Comparison of ENCODE assay signal across 1 cellular context in the genomic region with DNA sequence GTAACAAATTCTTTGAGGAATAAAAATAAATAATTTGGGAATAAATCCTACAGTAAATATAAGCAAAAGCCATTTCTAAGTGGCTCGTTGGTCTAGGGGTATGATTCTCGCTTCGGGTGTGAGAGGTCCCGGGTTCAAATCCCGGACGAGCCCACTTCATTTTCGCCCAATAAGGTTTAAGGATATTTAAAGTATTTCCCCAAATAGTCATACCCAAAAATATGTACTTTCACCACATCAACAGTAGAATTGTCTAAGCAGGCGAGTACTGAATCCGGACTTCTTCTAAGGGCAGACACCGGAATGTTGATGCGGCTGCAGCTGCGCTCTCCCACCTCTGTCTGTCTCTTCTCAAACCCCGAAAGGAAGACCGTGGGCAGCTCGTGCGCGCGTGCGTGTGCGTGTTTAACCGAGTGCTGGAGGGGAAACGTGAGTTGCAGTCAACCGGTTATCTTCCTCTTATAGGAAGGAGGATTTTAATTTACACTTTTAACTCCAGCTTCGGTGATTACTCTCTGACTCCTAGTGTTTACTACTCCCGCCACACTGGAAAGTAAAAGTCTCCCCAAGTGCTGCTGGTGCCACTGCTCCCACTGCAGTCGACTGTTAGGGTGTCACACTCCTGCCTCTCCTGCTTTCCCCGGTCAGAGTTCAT.
TF ChIP-seq lines count a peak whose summit lies in the region.

No MANE protein-coding gene starts in this region.

TF ChIP-seq in K562, 482 proteins besides CTCF, POLR2A, EP300 and RAD21 (continued from another document and continues in another):
- TF ChIP-seq, protein P1, sequence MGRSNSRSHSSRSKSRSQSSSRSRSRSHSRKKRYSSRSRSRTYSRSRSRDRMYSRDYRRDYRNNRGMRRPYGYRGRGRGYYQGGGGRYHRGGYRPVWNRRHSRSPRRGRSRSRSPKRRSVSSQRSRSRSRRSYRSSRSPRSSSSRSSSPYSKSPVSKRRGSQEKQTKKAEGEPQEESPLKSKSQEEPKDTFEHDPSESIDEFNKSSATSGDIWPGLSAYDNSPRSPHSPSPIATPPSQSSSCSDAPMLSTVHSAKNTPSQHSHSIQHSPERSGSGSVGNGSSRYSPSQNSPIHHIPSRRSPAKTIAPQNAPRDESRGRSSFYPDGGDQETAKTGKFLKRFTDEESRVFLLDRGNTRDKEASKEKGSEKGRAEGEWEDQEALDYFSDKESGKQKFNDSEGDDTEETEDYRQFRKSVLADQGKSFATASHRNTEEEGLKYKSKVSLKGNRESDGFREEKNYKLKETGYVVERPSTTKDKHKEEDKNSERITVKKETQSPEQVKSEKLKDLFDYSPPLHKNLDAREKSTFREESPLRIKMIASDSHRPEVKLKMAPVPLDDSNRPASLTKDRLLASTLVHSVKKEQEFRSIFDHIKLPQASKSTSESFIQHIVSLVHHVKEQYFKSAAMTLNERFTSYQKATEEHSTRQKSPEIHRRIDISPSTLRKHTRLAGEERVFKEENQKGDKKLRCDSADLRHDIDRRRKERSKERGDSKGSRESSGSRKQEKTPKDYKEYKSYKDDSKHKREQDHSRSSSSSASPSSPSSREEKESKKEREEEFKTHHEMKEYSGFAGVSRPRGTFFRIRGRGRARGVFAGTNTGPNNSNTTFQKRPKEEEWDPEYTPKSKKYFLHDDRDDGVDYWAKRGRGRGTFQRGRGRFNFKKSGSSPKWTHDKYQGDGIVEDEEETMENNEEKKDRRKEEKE (IDR thresholded peaks at IDR 0.05; ENCODE audit: borderline replicate concordance in 1 of 2, control insufficient read depth in 1 of 2, low read depth in 2 of 2, low read length in 1 of 2) = 0 out of 4 replicates have a peak, but pooled peaks of 1 of the 2 experiments have one; percentile 47
- TF ChIP-seq NR2C1 (IDR thresholded peaks at IDR 0.05) (peak; percentile 49; the same call in 1 of the 2 replicates), NR2C1 (tag; IDR thresholded peaks at IDR 0.05) (no peak), HEY1 (CRISPR knock-in tag; IDR thresholded peaks at IDR 0.05; ENCODE audit: borderline replicate concordance) (no peak), ADNP (tag; IDR thresholded peaks at IDR 0.05) (peak; percentile 97), CXXC5 (CRISPR knock-in tag; IDR thresholded peaks at IDR 0.05) (peak; percentile 86; the same call in 1 of the 2 replicates), PTBP1 (IDR thresholded peaks at IDR 0.05; ENCODE audit: low read depth, low read length) (peak; percentile 39; the same call in 1 of the 2 replicates), JUND (IDR thresholded peaks at IDR 0.05; ENCODE audit: borderline replicate concordance, low read depth, low read length) (peak; percentile 40; the same call in 1 of the 2 replicates), JUND (tag; IDR thresholded peaks at IDR 0.05; ENCODE audit: borderline replicate concordance, low read depth, low read length) (peak; percentile 61; the same call in 1 of the 3 replicates), CHD2 (IDR thresholded peaks at IDR 0.05; ENCODE audit: low read depth, low read length) (0 out of 2 replicates have a peak, but pooled peaks have one; percentile 19), CBFB (CRISPR knock-in tag; IDR thresholded peaks at IDR 0.05) (peak; percentile 80), BDP1 (IDR thresholded peaks at IDR 0.05; ENCODE audit: insufficient read depth, insufficient read length) (peak; percentile 60), GABPA (tag; conservative IDR thresholded peaks at IDR 0.05; ENCODE audit: low read depth) (0 out of 2 replicates have a peak, but pooled peaks have one; percentile 10), SMAD4 (CRISPR knock-in tag; conservative IDR thresholded peaks at IDR 0.05) (peak; percentile 91), ZBED1 (IDR thresholded peaks at IDR 0.05) (no peak), KDM1A (IDR thresholded peaks at IDR 0.05) (peak; percentile 67 to 77; a peak in 3 of 4 replicates), STAG1 (CRISPR knock-in tag; IDR thresholded peaks at IDR 0.05; ENCODE audit: borderline replicate concordance) (no peak), HNRNPLL (IDR thresholded peaks at IDR 0.05; ENCODE audit: low read depth, low read length, poor library complexity, severe bottlenecking) (peak; percentile 79), POLR2AphosphoS5 (IDR thresholded peaks at IDR 0.05; ENCODE audit: control insufficient read depth, insufficient read depth, low read depth, low read length) (peak; percentile 42), RFX5 (IDR thresholded peaks at IDR 0.05; ENCODE audit: low read depth, low read length) (peak; percentile 72; the same call in 1 of the 2 replicates), ZFPM2 (CRISPR knock-in tag; IDR thresholded peaks at IDR 0.05) (no peak), IFI16 (CRISPR knock-in tag; IDR thresholded peaks at IDR 0.05) (no peak), ELF1 (tag; IDR thresholded peaks at IDR 0.05) (0 out of 2 replicates have a peak, but pooled peaks have one; percentile 42), PHB (CRISPR knock-in tag; IDR thresholded peaks at IDR 0.05) (peak; percentile 88), MEIS2 (IDR thresholded peaks at IDR 0.05; ENCODE audit: partially characterized antibody) (peak; percentile 55), NCOA2 (IDR thresholded peaks at IDR 0.05; ENCODE audit: partially characterized antibody in 2 of 2) (peak in 1 of 2 experiments; percentile 72), CHCHD3 (CRISPR knock-in tag; IDR thresholded peaks at IDR 0.05) (0 out of 2 replicates have a peak, but pooled peaks have one; percentile 2), DPF2 (IDR thresholded peaks at IDR 0.05) (peak; percentile 37; the same call in 1 of the 2 replicates), STAT5A (IDR thresholded peaks at IDR 0.05; ENCODE audit: borderline replicate concordance, low read length) (peak; percentile 13; the same call in 1 of the 2 replicates)
- TF ChIP-seq, protein P2, sequence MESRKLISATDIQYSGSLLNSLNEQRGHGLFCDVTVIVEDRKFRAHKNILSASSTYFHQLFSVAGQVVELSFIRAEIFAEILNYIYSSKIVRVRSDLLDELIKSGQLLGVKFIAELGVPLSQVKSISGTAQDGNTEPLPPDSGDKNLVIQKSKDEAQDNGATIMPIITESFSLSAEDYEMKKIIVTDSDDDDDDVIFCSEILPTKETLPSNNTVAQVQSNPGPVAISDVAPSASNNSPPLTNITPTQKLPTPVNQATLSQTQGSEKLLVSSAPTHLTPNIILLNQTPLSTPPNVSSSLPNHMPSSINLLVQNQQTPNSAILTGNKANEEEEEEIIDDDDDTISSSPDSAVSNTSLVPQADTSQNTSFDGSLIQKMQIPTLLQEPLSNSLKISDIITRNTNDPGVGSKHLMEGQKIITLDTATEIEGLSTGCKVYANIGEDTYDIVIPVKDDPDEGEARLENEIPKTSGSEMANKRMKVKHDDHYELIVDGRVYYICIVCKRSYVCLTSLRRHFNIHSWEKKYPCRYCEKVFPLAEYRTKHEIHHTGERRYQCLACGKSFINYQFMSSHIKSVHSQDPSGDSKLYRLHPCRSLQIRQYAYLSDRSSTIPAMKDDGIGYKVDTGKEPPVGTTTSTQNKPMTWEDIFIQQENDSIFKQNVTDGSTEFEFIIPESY (CRISPR knock-in tag; IDR thresholded peaks at IDR 0.05) = peak; percentile 30; the same call in 1 of the 2 replicates
- TF ChIP-seq, protein P3, sequence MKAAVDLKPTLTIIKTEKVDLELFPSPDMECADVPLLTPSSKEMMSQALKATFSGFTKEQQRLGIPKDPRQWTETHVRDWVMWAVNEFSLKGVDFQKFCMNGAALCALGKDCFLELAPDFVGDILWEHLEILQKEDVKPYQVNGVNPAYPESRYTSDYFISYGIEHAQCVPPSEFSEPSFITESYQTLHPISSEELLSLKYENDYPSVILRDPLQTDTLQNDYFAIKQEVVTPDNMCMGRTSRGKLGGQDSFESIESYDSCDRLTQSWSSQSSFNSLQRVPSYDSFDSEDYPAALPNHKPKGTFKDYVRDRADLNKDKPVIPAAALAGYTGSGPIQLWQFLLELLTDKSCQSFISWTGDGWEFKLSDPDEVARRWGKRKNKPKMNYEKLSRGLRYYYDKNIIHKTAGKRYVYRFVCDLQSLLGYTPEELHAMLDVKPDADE (conservative IDR thresholded peaks at IDR 0.05; ENCODE audit: control insufficient read depth, low read depth, low read length) = peak; percentile 84
- TF ChIP-seq, protein P4, sequence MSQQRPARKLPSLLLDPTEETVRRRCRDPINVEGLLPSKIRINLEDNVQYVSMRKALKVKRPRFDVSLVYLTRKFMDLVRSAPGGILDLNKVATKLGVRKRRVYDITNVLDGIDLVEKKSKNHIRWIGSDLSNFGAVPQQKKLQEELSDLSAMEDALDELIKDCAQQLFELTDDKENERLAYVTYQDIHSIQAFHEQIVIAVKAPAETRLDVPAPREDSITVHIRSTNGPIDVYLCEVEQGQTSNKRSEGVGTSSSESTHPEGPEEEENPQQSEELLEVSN (IDR thresholded peaks at IDR 0.05; ENCODE audit: borderline replicate concordance in 1 of 2, extremely low read depth in 1 of 2, insufficient read depth in 1 of 2, insufficient read length in 1 of 2, low read depth in 1 of 2, low read length in 1 of 2, poor library complexity in 1 of 2, severe bottlenecking in 1 of 2) = peak; percentile 17 to 69
- TF ChIP-seq, protein P5, sequence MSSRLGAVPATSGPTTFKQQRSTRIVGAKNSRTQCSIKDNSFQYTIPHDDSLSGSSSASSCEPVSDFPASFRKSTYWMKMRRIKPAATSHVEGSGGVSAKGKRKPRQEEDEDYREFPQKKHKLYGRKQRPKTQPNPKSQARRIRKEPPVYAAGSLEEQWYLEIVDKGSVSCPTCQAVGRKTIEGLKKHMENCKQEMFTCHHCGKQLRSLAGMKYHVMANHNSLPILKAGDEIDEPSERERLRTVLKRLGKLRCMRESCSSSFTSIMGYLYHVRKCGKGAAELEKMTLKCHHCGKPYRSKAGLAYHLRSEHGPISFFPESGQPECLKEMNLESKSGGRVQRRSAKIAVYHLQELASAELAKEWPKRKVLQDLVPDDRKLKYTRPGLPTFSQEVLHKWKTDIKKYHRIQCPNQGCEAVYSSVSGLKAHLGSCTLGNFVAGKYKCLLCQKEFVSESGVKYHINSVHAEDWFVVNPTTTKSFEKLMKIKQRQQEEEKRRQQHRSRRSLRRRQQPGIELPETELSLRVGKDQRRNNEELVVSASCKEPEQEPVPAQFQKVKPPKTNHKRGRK (tag; IDR thresholded peaks at IDR 0.05) = no peak
- TF ChIP-seq, protein P6, sequence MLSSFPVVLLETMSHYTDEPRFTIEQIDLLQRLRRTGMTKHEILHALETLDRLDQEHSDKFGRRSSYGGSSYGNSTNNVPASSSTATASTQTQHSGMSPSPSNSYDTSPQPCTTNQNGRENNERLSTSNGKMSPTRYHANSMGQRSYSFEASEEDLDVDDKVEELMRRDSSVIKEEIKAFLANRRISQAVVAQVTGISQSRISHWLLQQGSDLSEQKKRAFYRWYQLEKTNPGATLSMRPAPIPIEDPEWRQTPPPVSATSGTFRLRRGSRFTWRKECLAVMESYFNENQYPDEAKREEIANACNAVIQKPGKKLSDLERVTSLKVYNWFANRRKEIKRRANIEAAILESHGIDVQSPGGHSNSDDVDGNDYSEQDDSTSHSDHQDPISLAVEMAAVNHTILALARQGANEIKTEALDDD (IDR thresholded peaks at IDR 0.05) = peak; percentile 70
- TF ChIP-seq, protein P7, sequence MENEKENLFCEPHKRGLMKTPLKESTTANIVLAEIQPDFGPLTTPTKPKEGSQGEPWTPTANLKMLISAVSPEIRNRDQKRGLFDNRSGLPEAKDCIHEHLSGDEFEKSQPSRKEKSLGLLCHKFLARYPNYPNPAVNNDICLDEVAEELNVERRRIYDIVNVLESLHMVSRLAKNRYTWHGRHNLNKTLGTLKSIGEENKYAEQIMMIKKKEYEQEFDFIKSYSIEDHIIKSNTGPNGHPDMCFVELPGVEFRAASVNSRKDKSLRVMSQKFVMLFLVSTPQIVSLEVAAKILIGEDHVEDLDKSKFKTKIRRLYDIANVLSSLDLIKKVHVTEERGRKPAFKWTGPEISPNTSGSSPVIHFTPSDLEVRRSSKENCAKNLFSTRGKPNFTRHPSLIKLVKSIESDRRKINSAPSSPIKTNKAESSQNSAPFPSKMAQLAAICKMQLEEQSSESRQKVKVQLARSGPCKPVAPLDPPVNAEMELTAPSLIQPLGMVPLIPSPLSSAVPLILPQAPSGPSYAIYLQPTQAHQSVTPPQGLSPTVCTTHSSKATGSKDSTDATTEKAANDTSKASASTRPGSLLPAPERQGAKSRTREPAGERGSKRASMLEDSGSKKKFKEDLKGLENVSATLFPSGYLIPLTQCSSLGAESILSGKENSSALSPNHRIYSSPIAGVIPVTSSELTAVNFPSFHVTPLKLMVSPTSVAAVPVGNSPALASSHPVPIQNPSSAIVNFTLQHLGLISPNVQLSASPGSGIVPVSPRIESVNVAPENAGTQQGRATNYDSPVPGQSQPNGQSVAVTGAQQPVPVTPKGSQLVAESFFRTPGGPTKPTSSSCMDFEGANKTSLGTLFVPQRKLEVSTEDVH (IDR thresholded peaks at IDR 0.05; ENCODE audit: low read depth, partially characterized antibody) = peak; percentile 72
- TF ChIP-seq, protein P8, sequence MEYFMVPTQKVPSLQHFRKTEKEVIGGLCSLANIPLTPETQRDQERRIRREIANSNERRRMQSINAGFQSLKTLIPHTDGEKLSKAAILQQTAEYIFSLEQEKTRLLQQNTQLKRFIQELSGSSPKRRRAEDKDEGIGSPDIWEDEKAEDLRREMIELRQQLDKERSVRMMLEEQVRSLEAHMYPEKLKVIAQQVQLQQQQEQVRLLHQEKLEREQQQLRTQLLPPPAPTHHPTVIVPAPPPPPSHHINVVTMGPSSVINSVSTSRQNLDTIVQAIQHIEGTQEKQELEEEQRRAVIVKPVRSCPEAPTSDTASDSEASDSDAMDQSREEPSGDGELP (CRISPR knock-in tag; IDR thresholded peaks at IDR 0.05; ENCODE audit: borderline replicate concordance) = peak; percentile 84; the same call in 1 of the 2 replicates
- TF ChIP-seq, protein P9, sequence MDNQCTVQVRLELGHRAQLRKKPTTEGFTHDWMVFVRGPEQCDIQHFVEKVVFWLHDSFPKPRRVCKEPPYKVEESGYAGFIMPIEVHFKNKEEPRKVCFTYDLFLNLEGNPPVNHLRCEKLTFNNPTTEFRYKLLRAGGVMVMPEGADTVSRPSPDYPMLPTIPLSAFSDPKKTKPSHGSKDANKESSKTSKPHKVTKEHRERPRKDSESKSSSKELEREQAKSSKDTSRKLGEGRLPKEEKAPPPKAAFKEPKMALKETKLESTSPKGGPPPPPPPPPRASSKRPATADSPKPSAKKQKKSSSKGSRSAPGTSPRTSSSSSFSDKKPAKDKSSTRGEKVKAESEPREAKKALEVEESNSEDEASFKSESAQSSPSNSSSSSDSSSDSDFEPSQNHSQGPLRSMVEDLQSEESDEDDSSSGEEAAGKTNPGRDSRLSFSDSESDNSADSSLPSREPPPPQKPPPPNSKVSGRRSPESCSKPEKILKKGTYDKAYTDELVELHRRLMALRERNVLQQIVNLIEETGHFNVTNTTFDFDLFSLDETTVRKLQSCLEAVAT (IDR thresholded peaks at IDR 0.05) = peak in 1 of 2 experiments; percentile 36; a peak in 2 of 4 replicates
- TF ChIP-seq, protein P10, sequence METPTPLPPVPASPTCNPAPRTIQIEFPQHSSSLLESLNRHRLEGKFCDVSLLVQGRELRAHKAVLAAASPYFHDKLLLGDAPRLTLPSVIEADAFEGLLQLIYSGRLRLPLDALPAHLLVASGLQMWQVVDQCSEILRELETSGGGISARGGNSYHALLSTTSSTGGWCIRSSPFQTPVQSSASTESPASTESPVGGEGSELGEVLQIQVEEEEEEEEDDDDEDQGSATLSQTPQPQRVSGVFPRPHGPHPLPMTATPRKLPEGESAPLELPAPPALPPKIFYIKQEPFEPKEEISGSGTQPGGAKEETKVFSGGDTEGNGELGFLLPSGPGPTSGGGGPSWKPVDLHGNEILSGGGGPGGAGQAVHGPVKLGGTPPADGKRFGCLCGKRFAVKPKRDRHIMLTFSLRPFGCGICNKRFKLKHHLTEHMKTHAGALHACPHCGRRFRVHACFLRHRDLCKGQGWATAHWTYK (CRISPR knock-in tag; IDR thresholded peaks at IDR 0.05) = 0 out of 2 replicates have a peak, but pooled peaks have one; percentile 23
